8 cellular contexts compared by ENCODE assay signal in the genomic region with DNA sequence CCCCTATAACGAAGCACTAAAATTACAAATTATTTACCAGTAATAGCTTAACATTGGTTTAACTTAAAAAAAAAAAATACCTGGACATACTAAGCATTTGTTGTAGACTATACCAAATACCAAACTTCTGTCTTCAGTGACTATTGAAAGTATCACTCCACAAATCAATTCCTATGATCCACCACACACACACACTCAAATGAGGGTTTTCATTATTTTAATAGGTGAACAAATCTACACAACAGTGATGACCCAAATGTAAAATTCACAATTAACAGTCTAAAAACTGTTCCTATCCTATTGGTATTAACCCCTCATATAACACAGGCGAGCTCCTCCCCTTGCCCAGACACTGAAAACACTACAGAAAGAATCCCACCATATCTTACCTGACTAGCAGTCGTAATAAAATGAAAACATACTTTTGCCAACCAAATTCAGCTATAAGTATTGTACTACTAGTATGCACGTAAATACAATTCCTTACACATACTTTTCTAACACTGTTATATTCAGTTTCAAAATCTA. TPM values are rescaled to one million over a fixed set of nuclear protein-coding genes. Genes with fewer than 3 reads are reported as not detected.
A peak's percentile ranks its signal among the peaks of the same experiment; 100 is the strongest.
DNase-seq lines count a peak whose midpoint lies in the region; ATAC-seq and TF ChIP-seq lines count a peak whose summit lies in the region.

No MANE protein-coding gene starts in this region.

- peak overlapping the region; percentile 85 for H3K27ac ChIP-seq in fibroblast of lung (ENCODE audit: insufficient read depth, low read length)

- H3K4me2 ChIP-seq in fibroblast of lung (ENCODE audit: extremely low read depth, insufficient read depth, low read length): peak overlapping the region; percentile 92

- no peak for ATAC-seq in GM21526 (IDR thresholded peaks at IDR 0.05; ENCODE audit: low FRiP score, unreplicated experiment)

- H3K79me2 ChIP-seq in fibroblast of lung (ENCODE audit: control insufficient read depth, insufficient read depth, low read length): peaks cover 55% of the 10 kb centered on the region

- H3K36me3 ChIP-seq in fibroblast of lung (ENCODE audit: control insufficient read depth, insufficient read depth, low read length): no peaks in the 10 kb centered on the region

- TF ChIP-seq CTCF in fibroblast of lung (conservative IDR thresholded peaks at IDR 0.05 in 1 of 2, IDR thresholded peaks at IDR 0.05 in 1 of 2; ENCODE audit: low read depth in 1 of 2, low read length in 2 of 2): no peak

- H4K20me1 ChIP-seq in fibroblast of lung (ENCODE audit: control insufficient read depth, extremely low read depth, insufficient read depth, low read length): no peaks in the 10 kb centered on the region

- H3K9me3 ChIP-seq in fibroblast of lung (ENCODE audit: control insufficient read depth, insufficient read depth, low read depth, low read length): no peaks in the 10 kb centered on the region

- no peaks in the 10 kb centered on the region for H3K27me3 ChIP-seq in fibroblast of lung (ENCODE audit: control insufficient read depth, insufficient read depth, low read length)

- peaks cover 6% of the 10 kb centered on the region for H3K4me1 ChIP-seq in fibroblast of lung (ENCODE audit: control insufficient read depth, extremely low read depth, insufficient read depth, low read length)

- DNase-seq in NCI-H1092 treated with DMSO at 0.1 percent for 48 hours (lab: John Stamatoyannopoulos, UW): peak; percentile 0
- no peak for DNase-seq in NCI-H1092 (lab: John Stamatoyannopoulos, UW)
- DNase-seq in RKO (ENCODE audit: low spot score): peak; percentile 51
- DNase-seq in fibroblast of lung (ENCODE audit: low read depth in 2 of 2): no peak
- DNase-seq in skeletal muscle cell (ENCODE audit: low read depth): no peak
- DNase-seq in ecto neural progenitor cell (ENCODE audit: low spot score): no peak
- no peak for DNase-seq in GDM1 (lab: John Stamatoyannopoulos, UW)

- peak overlapping the region; percentile 79 for H3K9ac ChIP-seq in fibroblast of lung (ENCODE audit: insufficient read depth, low read length)

- H2AFZ ChIP-seq in fibroblast of lung (ENCODE audit: low read length): no peak overlapping the region

- H3K4me3 ChIP-seq in fibroblast of lung (replicated peaks in 1 of 4; ENCODE audit: control extremely low read depth in 1 of 4, insufficient read depth in 1 of 4, low read depth in 3 of 4, low read length in 4 of 4) (peak overlapping the region; percentile 79 to 99 (median 89)), skeletal muscle cell (ENCODE audit: low read depth, low read length) (peak overlapping the region; percentile 80)

RNA-seq across cellular contexts. Expression of gene SP3, which starts 2.5 kb away (rescaled TPM):
- 124 and 125 TPM in 2 replicates for total RNA-seq in fibroblast of lung
- polyA plus RNA-seq in fibroblast of lung: 52.2 and 64.1 TPM in 2 replicates
- 33.3 and 34.4 TPM in 2 replicates for polyA plus RNA-seq in fibroblast of lung (2012)
- polyA minus RNA-seq in fibroblast of lung (ENCODE audit: low replicate concordance): 36.7 and 44.8 TPM in 2 replicates

Comparison
In these comparisons a context has a peak if more than half of its experiments do, and no peak if none do; other contexts are left out.
1. DNase-seq: peak in NCI-H1092 treated with DMSO at 0.1 percent for 48 hours (single experiment) and RKO (single experiment); none in NCI-H1092 (single experiment), fibroblast of lung (0 of 2), skeletal muscle cell (single experiment), ecto neural progenitor cell (single experiment) and GDM1 (single experiment).